ENCODE assay signal across 26 cellular contexts in the genomic region with DNA sequence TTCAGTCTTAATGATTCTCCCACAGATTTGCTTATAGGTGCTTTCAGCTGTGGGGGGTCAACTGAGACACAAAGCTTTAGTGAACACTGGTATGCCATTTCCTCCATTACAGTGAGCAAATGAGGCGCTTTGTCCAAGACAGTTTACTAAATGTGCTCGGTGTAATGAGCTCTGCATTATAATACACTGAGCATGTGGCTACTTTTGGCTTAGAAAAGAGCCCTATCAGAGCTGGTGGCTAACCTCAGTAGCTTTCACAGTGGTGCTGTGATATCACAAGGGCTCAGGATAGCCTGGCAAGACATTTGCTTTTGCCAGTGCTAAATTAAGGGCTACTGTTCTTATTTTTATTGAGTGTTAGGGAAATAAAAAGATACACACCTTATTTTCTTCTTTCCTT.
"Had no signal": no experiment of that assay in that cellular context is flagged by ENCODE, and none has a peak within 500 bp of the region (broad histone marks: within the 10 kb centered on the region; RNA-seq: fewer than 3 reads in every experiment).

No MANE protein-coding gene starts in this region.

- H3K9me3 ChIP-seq: ascending aorta, heart left ventricle, stomach, thyroid gland, upper lobe of left lung had no signal

- H3K27ac ChIP-seq: ascending aorta, brain microvascular endothelial cell, heart left ventricle, parathyroid adenoma, stomach, thyroid gland, upper lobe of left lung had no signal

- H3K27me3 ChIP-seq: ascending aorta, brain microvascular endothelial cell, heart left ventricle, stomach, thyroid gland, upper lobe of left lung had no signal

- H2AFZ ChIP-seq: parathyroid adenoma had no signal

- H3K79me2 ChIP-seq: parathyroid adenoma had no signal

- H3K9ac ChIP-seq: parathyroid adenoma had no signal

- H3K4me3 ChIP-seq: ascending aorta, heart left ventricle, stomach, thyroid gland, upper lobe of left lung had no signal

- DNase-seq: activated CD4-positive, alpha-beta memory T cell treated with anti-CD3 and anti-CD28 coated beads, Interleukin-2, amount 10 ng/mL, durations not matched to agents 7 days and 5 days; activated CD4-positive, alpha-beta T cell treated with anti-CD3 and anti-CD28 coated beads for 1 hour; activated CD4-positive, alpha-beta T cell treated with anti-CD3 and anti-CD28 coated beads, Interleukin-2, amount 10 ng/mL, durations not matched to agents 7 days and 5 days; activated CD8-positive, alpha-beta memory T cell treated with anti-CD3 and anti-CD28 coated beads, Interleukin-2, amount 50 U/mL, for 48 hours; activated gamma-delta T cell; activated naive CD4-positive, alpha-beta T cell treated with anti-CD3 and anti-CD28 coated beads, Interleukin-2, amount 10 ng/mL, durations not matched to agents 7 days and 5 days; activated naive CD8-positive, alpha-beta T cell treated with anti-CD3 and anti-CD28 coated beads, Interleukin-2, amount 10 ng/mL, durations not matched to agents 7 days and 5 days; activated T-cell treated with anti-CD3 and anti-CD28 coated beads, Interleukin-2, amount 50 U/mL, for 24 hours; brain microvascular endothelial cell; caudate nucleus; foreskin fibroblast; heart left ventricle; hypothalamus; naive B cell; nucleus accumbens; right cardiac atrium; stimulated activated CD4-positive, alpha-beta T cell treated with anti-CD3 and anti-CD28 coated beads, Interleukin-15, amount 100 ng/mL, for 24 hours; stimulated activated CD4-positive, alpha-beta T cell treated with anti-CD3 and anti-CD28 coated beads, Interleukin-2, amount 100 ng/mL, for 24 hours; stimulated activated naive B cell treated with anti-CD40 and anti-IgM and Interleukin-4, amounts not matched to agents 10 μg/mL and 1 μg/mL and 100 μg/mL, for 72 hours; stomach; T-helper 9 cell; thyroid gland; upper lobe of left lung had no signal

- ATAC-seq: left lobe of liver; stimulated activated naive B cell treated with anti-CD40 and anti-IgM and Interleukin-4, amounts not matched to agents 10 μg/mL and 1 μg/mL and 100 μg/mL, for 72 hours had no signal

- H3K4me1 ChIP-seq: ascending aorta, parathyroid adenoma, stomach, thyroid gland, upper lobe of left lung had no signal

- H3K36me3 ChIP-seq: ascending aorta, brain microvascular endothelial cell, heart left ventricle, stomach, thyroid gland, upper lobe of left lung had no signal
